Comparison of ENCODE assay signal across 23 cellular contexts in genomic region chr1:185912504-185912903, GRCh38.
A peak's percentile ranks its signal among the peaks of the same experiment; 100 is the strongest.
DNase-seq lines count a peak whose midpoint lies in the region; ATAC-seq, FAIRE-seq and TF ChIP-seq lines count a peak whose summit lies in the region.
"Had no signal": no experiment of that assay in that cellular context is flagged by ENCODE, and none has a peak within 500 bp of the region (broad histone marks: within the 10 kb centered on the region; RNA-seq: fewer than 3 reads in every experiment).

No MANE protein-coding gene starts in this region.

- intact Hi-C loops in endothelial cell of umbilical vein (cut with micrococcal nuclease): no loop called here

- TF ChIP-seq CTCF in endothelial cell of umbilical vein (IDR thresholded peaks at IDR 0.05; ENCODE audit: extremely low read depth in 1 of 2, insufficient read depth in 1 of 2, low read depth in 1 of 2, low read length in 2 of 2): no peak

- no peaks in the 10 kb centered on the region for H3K79me2 ChIP-seq in endothelial cell of umbilical vein (ENCODE audit: control insufficient read depth, insufficient read depth, low read length)

- dilution Hi-C loops in endothelial cell of umbilical vein (cut with MboI; ENCODE audit: extremely low pct_ligation_motif_present, low sequenced_read_pairs): no loop called here

- no peak overlapping the region for H3K27ac ChIP-seq in endothelial cell of umbilical vein (ENCODE audit: insufficient read depth, low read depth, low read length)
- H3K27ac ChIP-seq: SJCRH30 had no signal

- POLR2A ChIA-PET in endothelial cell of umbilical vein (lab: Charles Lee): no interaction called here

- no peaks in the 10 kb centered on the region for H4K20me1 ChIP-seq in endothelial cell of umbilical vein (replicated peaks; ENCODE audit: control insufficient read depth, extremely low read depth, insufficient read depth, low read length)

- no peak for TF ChIP-seq POLR2A in endothelial cell of umbilical vein (IDR thresholded peaks at IDR 0.05; ENCODE audit: low read depth, low read length)

- DNase-seq in ELF-1 (ENCODE audit: low read depth, low spot score) (peak; percentile 59), NCI-H69 (lab: John Stamatoyannopoulos, UW) (peak; percentile 52), endothelial cell of umbilical vein (ENCODE audit: low read depth, low spot score) (peak; percentile 18), iPS-NIHi11 (ENCODE audit: low spot score) (peak; percentile 34), HuH-7 (ENCODE audit: low spot score) (no peak), HAP-1 (ENCODE audit: low spot score in 2 of 2) (no peak)
- DNase-seq: 8988T; AML-193; C1 segment of cervical spinal cord; Calu3; CD8-positive, alpha-beta T cell; DMS53; GF-D8; KG1; NCI-H1092; NCI-H1436; NCI-H1930; OCI-M1; SJCRH30 had no signal

- H3K27me3 ChIP-seq in endothelial cell of umbilical vein (ENCODE audit: control insufficient read depth in 2 of 2, insufficient read depth in 2 of 2, low read length in 2 of 2) (no peaks in the 10 kb centered on the region), HAP-1 (ENCODE audit: low read depth) (peaks cover 8% of the 10 kb centered on the region; the same call in 1 of the 2 replicates)
- H3K27me3 ChIP-seq: SJCRH30 had no signal

- no peak overlapping the region for H2AFZ ChIP-seq in endothelial cell of umbilical vein (ENCODE audit: low read depth, low read length)

- H3K9ac ChIP-seq in endothelial cell of umbilical vein (replicated peaks; ENCODE audit: extremely low read depth, insufficient read depth, low read length): no peak overlapping the region

- no peak for FAIRE-seq in endothelial cell of umbilical vein (lab: Jason Lieb, UNC)
- FAIRE-seq: HepG2, RCC 7860 had no signal

- in situ Hi-C loops in HAP-1 (cut with MboI; ENCODE audit: low sequenced_read_pairs): no loop called here

- H3K36me3 ChIP-seq in endothelial cell of umbilical vein (ENCODE audit: control insufficient read depth in 2 of 2, extremely low read depth in 1 of 2, insufficient read depth in 2 of 2, low read length in 2 of 2): no peaks in the 10 kb centered on the region
- no peaks in the 10 kb centered on the region for H3K36me3 ChIP-seq in HAP-1 (replicated peaks)
- H3K36me3 ChIP-seq: SJCRH30 had no signal

- CTCF ChIA-PET in endothelial cell of umbilical vein (lab: Charles Lee): no interaction called here

- no TSS peak for BruUV-seq in endothelial cell of umbilical vein (replicated peaks; lab: Mats Ljungman, UMichigan)

- no peaks in the 10 kb centered on the region for H3K4me1 ChIP-seq in endothelial cell of umbilical vein (ENCODE audit: control insufficient read depth, extremely low read depth, insufficient read depth, low read length)
- H3K4me1 ChIP-seq in HAP-1: no peaks in the 10 kb centered on the region
- H3K4me1 ChIP-seq: SJCRH30 had no signal

- ATAC-seq in HG03025 (IDR thresholded peaks at IDR 0.05; ENCODE audit: low FRiP score, unreplicated experiment): no peak
- no peak for ATAC-seq in HG03469 (IDR thresholded peaks at IDR 0.05; ENCODE audit: unreplicated experiment)
- ATAC-seq: CD8-positive, alpha-beta T cell; HepG2 had no signal

- H3K9me1 ChIP-seq in endothelial cell of umbilical vein (replicated peaks; ENCODE audit: control insufficient read depth, extremely low read depth, insufficient read depth, low read length): no peaks in the 10 kb centered on the region

- H3K4me3 ChIP-seq in endothelial cell of umbilical vein (replicated peaks in 1 of 3; ENCODE audit: insufficient read depth in 1 of 3, low read depth in 1 of 3, low read length in 3 of 3): no peak overlapping the region
- no peak overlapping the region for H3K4me3 ChIP-seq in HAP-1
- H3K4me3 ChIP-seq: SJCRH30 had no signal

- no peak overlapping the region for H3K4me2 ChIP-seq in endothelial cell of umbilical vein (ENCODE audit: insufficient read depth, low read length)

- no peaks in the 10 kb centered on the region for H3K9me3 ChIP-seq in endothelial cell of umbilical vein (replicated peaks; ENCODE audit: control insufficient read depth, insufficient read depth, low read length)
- H3K9me3 ChIP-seq in HAP-1: no peaks in the 10 kb centered on the region
- H3K9me3 ChIP-seq: SJCRH30 had no signal

TF ChIP-seq in endothelial cell of umbilical vein, 7 proteins besides CTCF, POLR2A, EP300 and RAD21:
- TF ChIP-seq POLR2AphosphoS5 (IDR thresholded peaks at IDR 0.05; ENCODE audit: insufficient read depth, low read depth, low read length) (no peak), JUN (IDR thresholded peaks at IDR 0.05; ENCODE audit: borderline replicate concordance, insufficient read depth, insufficient read length, low read depth) (no peak), FOS (IDR thresholded peaks at IDR 0.05; ENCODE audit: borderline replicate concordance, insufficient read depth, low read length) (no peak), EZH2 (IDR thresholded peaks at IDR 0.05; ENCODE audit: borderline replicate concordance, low read depth, low read length, severe bottlenecking) (no peak), GATA2 (IDR thresholded peaks at IDR 0.05; ENCODE audit: insufficient read depth, insufficient read length, low read depth, low read length) (no peak), MAX (IDR thresholded peaks at IDR 0.05; ENCODE audit: insufficient read depth, insufficient read length) (no peak), MYC (IDR thresholded peaks at IDR 0.05; ENCODE audit: low read depth, low read length) (no peak)

Comparison
In these comparisons a context has a peak if more than half of its experiments do, and no peak if none do; other contexts are left out.
1. DNase-seq: peak in ELF-1 (single experiment), NCI-H69 (single experiment), endothelial cell of umbilical vein (single experiment) and iPS-NIHi11 (single experiment); none in HuH-7 (single experiment) and HAP-1 (0 of 2).